In the genomic region with DNA sequence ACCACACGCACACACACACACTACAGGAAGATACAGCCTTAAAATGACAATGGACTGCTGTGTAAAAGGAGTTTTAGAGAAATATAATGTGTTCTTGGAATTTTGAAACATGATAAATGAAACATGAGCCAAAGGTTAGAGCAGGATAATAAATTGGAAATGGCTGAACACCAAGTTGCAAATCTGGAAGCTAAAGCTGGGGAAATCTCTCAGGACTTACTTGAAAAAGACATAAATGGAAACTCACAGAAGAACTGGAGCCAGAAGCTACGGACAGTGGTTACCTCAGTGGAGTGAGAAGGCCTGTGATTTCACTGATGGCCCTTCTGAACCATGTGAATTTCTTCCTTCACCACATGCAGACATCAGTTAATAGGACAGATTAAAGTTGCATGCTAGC, we compare ENCODE assay signal across 1 cellular context.
TF ChIP-seq lines count a peak whose summit lies in the region.

No MANE protein-coding gene starts in this region.

TF ChIP-seq in HepG2, 621 proteins besides CTCF, POLR2A, EP300 and RAD21:
- TF ChIP-seq MNT (IDR thresholded peaks at IDR 0.05), result 0 out of 2 replicates have a peak, but pooled peaks have one; percentile 6
- TF ChIP-seq, protein P1, sequence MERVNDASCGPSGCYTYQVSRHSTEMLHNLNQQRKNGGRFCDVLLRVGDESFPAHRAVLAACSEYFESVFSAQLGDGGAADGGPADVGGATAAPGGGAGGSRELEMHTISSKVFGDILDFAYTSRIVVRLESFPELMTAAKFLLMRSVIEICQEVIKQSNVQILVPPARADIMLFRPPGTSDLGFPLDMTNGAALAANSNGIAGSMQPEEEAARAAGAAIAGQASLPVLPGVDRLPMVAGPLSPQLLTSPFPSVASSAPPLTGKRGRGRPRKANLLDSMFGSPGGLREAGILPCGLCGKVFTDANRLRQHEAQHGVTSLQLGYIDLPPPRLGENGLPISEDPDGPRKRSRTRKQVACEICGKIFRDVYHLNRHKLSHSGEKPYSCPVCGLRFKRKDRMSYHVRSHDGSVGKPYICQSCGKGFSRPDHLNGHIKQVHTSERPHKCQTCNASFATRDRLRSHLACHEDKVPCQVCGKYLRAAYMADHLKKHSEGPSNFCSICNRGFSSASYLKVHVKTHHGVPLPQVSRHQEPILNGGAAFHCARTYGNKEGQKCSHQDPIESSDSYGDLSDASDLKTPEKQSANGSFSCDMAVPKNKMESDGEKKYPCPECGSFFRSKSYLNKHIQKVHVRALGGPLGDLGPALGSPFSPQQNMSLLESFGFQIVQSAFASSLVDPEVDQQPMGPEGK (CRISPR knock-in tag; IDR thresholded peaks at IDR 0.05), result no peak
